Comparison of ENCODE assay signal across 10 cellular contexts in the genomic region with DNA sequence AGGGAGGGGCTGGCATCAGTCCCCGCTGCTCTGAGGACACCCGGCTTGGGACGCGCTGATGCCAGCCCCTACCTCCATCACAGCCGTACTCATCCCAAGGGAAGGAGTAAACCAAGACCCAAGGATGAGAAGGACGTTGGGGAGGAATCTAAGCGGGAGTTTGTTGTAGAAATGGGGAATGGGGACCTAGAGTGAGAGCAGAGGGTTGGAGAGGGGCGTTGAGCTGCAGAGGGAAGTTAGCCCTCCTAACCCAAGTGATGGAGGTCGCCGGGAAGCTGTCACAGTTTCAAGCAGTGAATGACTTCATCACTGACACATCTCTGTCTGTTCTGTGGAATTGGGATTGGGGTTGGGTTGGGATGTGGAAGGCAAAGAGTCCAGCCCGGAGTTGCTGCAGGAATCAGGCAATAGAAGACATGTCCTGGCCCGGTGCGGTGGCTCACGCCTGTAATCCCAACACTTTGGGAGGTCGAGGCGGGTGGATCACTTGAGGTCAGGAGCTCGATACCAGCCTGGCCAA. TPM values are rescaled to one million over a fixed set of nuclear protein-coding genes. Genes with fewer than 3 reads are reported as not detected.
DNase-seq lines count a peak whose midpoint lies in the region; ATAC-seq and TF ChIP-seq lines count a peak whose summit lies in the region.
"Had no signal": no experiment of that assay in that cellular context is flagged by ENCODE, and none has a peak within 500 bp of the region (broad histone marks: within the 10 kb centered on the region; RNA-seq: fewer than 3 reads in every experiment).

No MANE protein-coding gene starts in this region.

- POLR2A ChIA-PET in AG04449 (lab: Yijun Ruan, JAX) = no interaction called here

- H3K9ac ChIP-seq in KMS-11 = peak overlapping the region; percentile 82; the same call in 1 of the 2 replicates

- no peaks in the 10 kb centered on the region for H3K36me3 ChIP-seq in KMS-11 (ENCODE audit: insufficient read depth)

- H4K20me1 ChIP-seq in KMS-11 (ENCODE audit: insufficient read depth) = no peaks in the 10 kb centered on the region

- no peaks in the 10 kb centered on the region for H3K27me3 ChIP-seq in KMS-11 (ENCODE audit: insufficient read depth, low read depth)
- peaks cover 0 to 14% (median 0%) of the 10 kb centered on the region in 45 donors for H3K27me3 ChIP-seq in dorsolateral prefrontal cortex

- peaks cover 24% of the 10 kb centered on the region for H3K4me1 ChIP-seq in KMS-11 (ENCODE audit: low read depth, poor library complexity, severe bottlenecking)

- H3K27ac ChIP-seq in KMS-11 = no peak overlapping the region
- H3K27ac ChIP-seq in dorsolateral prefrontal cortex = peak overlapping the region in 13 of 59 donors; percentile 15 to 80 (median 51)

- CTCF ChIA-PET in AG04449 (lab: Yijun Ruan, JAX) = no interaction called here

- H3K4me3 ChIP-seq in AG04449 (ENCODE audit: low read depth, low read length) (peak overlapping the region; percentile 56), KMS-11 (IDR thresholded peaks at IDR 0.05; ENCODE audit: insufficient read depth, low read depth, low read length) (no peak overlapping the region), dorsolateral prefrontal cortex (peak overlapping the region in 44 of 59 donors; percentile 19 to 78 (median 62))

- no peaks in the 10 kb centered on the region for H3K79me2 ChIP-seq in KMS-11 (ENCODE audit: insufficient read depth, low read depth)

- no peak for TF ChIP-seq CTCF in AG04449 (IDR thresholded peaks at IDR 0.05; ENCODE audit: insufficient read depth, low read length, missing control alignments)
- no peak for TF ChIP-seq CTCF in KMS-11 (conservative IDR thresholded peaks at IDR 0.05; ENCODE audit: low read depth, low read length)
- no peak for TF ChIP-seq CTCF in dorsolateral prefrontal cortex (IDR thresholded peaks at IDR 0.05 in 54 of 56, conservative IDR thresholded peaks at IDR 0.05 in 2 of 56; ENCODE audit: low read depth in 1 of 56, partially characterized antibody in 56 of 56)

- intact Hi-C loops in dorsolateral prefrontal cortex (cut with DNase I) = no loop called here

- ATAC-seq in GM19035 (IDR thresholded peaks at IDR 0.05; ENCODE audit: unreplicated experiment) = no peak
- ATAC-seq in HG03521 (IDR thresholded peaks at IDR 0.05; ENCODE audit: unreplicated experiment) = no peak

- no peak for DNase-seq in AG04449 (ENCODE audit: low read depth, low spot score)
- no peak for DNase-seq in dorsolateral prefrontal cortex
- DNase-seq in myocyte (ENCODE audit: low read depth) = peak; percentile 22
- no peak for DNase-seq in NOMO-1 treated with DMSO at 0.1 percent for 48 hours (lab: John Stamatoyannopoulos, UW; ENCODE audit: unreplicated experiment)
- no peak for DNase-seq in mesenteric fat pad (ENCODE audit: low spot score)
- DNase-seq: hippocampal formation, NCI-H1930 had no signal

- H3K4me2 ChIP-seq in KMS-11 = peak overlapping the region; percentile 81; the same call in 1 of the 2 replicates

- peak overlapping the region; percentile 86; the same call in 1 of the 2 replicates for H2AFZ ChIP-seq in KMS-11 (ENCODE audit: low read depth)

RNA-seq across cellular contexts. Expression of gene SUSD1, which starts 0.8 kb away (rescaled TPM):
- 10 to 100 TPM in 119 of 120 experiments, 1 to 10 TPM in 1; 7.4 to 44.1 (median 25.3) TPM for total RNA-seq in dorsolateral prefrontal cortex
- total RNA-seq in myocyte = 3.3 and 7.1 TPM in 2 replicates
- polyA plus RNA-seq in myocyte (2012) = 1.1 TPM
- 18.9 TPM for total RNA-seq in mesenteric fat pad
